Comparison of ENCODE assay signal across 8 cellular contexts in genomic region chr16:1964506-1965471, GRCh38. TPM values are rescaled to one million over a fixed set of nuclear protein-coding genes. Genes with fewer than 3 reads are reported as not detected.
DNase-seq lines count a peak whose midpoint lies in the region; ATAC-seq and TF ChIP-seq lines count a peak whose summit lies in the region.

Gene RPS2, minus strand, starts transcription at chr16:1964826. Its CDS starts 201 bp downstream, at chr16:1964625.

- TF ChIP-seq CTCF in chondrocyte (IDR thresholded peaks at IDR 0.05) (peak; percentile 35), kidney epithelial cell (IDR thresholded peaks at IDR 0.05; ENCODE audit: insufficient read depth, low read length, poor library complexity, severe bottlenecking) (no peak)

- peak; percentile 78 for ATAC-seq in HG03439 (IDR thresholded peaks at IDR 0.05; ENCODE audit: unreplicated experiment)

- peak within 1 kb of the TSS; percentile 87 for H3K4me3 Mint-ChIP-seq in chondrocyte (ENCODE audit: unreplicated experiment)

- peak; percentile 100 for DNase-seq in AG20443 (ENCODE audit: low spot score)
- peak; percentile 92 for DNase-seq in NCI-H510A treated with DMSO at 0.1 percent for 48 hours (lab: John Stamatoyannopoulos, UW)
- DNase-seq in activated CD4-positive, alpha-beta T cell treated with anti-CD3 and anti-CD28 coated beads for 24 hours (ENCODE audit: low read depth in 2 of 2), result peak; percentile 98
- DNase-seq in chondrocyte (ENCODE audit: low spot score), result peak; percentile 100
- DNase-seq in kidney epithelial cell (ENCODE audit: low read depth), result peak; percentile 91
- peak; percentile 97 to 98 for DNase-seq in stimulated activated CD4-positive, alpha-beta T cell treated with anti-CD3 and anti-CD28 coated beads, Interleukin-15, amount 100 ng/mL, for 48 hours (ENCODE audit: low read depth in 2 of 2)

- H3K36me3 Mint-ChIP-seq in chondrocyte (ENCODE audit: low read depth), result peaks cover 15% of the 10 kb centered on the region

- peak within 1 kb of the TSS; percentile 81 for H3K4me3 ChIP-seq in kidney epithelial cell (ENCODE audit: low read depth, low read length)

- no peaks in the 10 kb centered on the region for H3K27me3 ChIP-seq in kidney epithelial cell (ENCODE audit: control insufficient read depth, insufficient read depth, low read length)

- peaks cover 47% of the 10 kb centered on the region for H3K4me1 Mint-ChIP-seq in chondrocyte (ENCODE audit: low read depth)

- TF ChIP-seq POLR2A in GM19193 (IDR thresholded peaks at IDR 0.05; ENCODE audit: extremely low read depth, insufficient read depth, insufficient read length), result peak; percentile 100

- no peaks in the 10 kb centered on the region for H3K9me3 Mint-ChIP-seq in chondrocyte (ENCODE audit: low read depth)

- H3K36me3 ChIP-seq in kidney epithelial cell (ENCODE audit: control insufficient read depth, insufficient read depth, low read length), result peaks cover 2% of the 10 kb centered on the region

- peak within 1 kb of the TSS; percentile 92 for H3K27ac Mint-ChIP-seq in chondrocyte (ENCODE audit: unreplicated experiment)

- H3K27me3 Mint-ChIP-seq in chondrocyte (ENCODE audit: low read depth), result no peaks in the 10 kb centered on the region

RNA-seq across cellular contexts. Expression of gene RPS2, which starts in this region (rescaled TPM):
- total RNA-seq in chondrocyte (1,605 to 1,878 TPM (median 1,662 TPM) in 3 replicates), kidney epithelial cell (4,278 and 4,383 TPM in 2 replicates)

Comparison
In these comparisons a context has a peak if more than half of its experiments do, and no peak if none do; other contexts are left out.
1. Peak in every context shown above with its lines: DNase-seq, ATAC-seq and H3K4me3 ChIP-seq.